In the genomic region with DNA sequence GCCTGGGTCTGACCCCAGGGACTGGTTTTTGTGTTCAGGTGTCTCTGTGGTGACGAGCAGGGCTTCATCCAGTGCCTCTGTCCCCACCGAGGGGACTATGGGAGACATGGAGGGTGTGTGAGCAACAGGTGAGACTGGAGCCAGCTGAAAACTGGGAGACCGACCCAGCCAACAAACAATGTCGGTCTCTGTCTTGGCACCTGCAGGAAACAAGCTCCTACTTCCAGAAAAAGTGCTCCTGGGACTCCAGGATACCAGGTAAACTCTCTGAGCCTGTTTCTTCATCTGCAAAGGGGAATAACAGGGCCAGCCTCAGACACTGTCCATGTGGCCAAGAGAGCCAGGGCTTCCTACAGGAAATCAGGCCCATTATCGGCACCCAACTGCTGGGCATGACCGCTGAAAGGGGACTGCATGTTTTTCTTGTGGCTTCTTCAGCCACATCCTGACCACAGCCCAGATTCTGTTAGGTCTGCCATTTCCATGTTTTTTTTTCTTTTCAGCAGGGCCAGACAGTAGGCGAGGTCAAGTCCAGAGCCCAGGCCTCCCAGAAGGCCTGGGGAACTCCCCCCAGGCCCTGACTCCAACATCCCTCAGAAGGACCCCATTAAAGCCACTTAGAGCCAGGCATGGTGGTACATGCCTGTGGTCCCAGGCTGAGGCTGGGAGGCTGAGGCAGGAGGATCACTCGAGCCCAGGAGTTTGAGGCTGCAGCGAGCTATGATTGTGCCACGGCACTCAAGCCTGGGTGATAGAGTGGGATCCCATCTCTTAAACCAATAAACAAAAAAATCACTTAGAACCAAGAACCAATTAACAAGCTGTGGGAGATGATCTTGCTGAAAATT, we compare ENCODE assay signal across 1 cellular context.
A peak's percentile ranks its signal among the peaks of the same experiment; 100 is the strongest.
TF ChIP-seq lines count a peak whose summit lies in the region.

No MANE protein-coding gene starts in this region.

TF ChIP-seq in K562, 482 proteins besides CTCF, POLR2A, EP300 and RAD21 (continued from another document):
- TF ChIP-seq, protein P1, sequence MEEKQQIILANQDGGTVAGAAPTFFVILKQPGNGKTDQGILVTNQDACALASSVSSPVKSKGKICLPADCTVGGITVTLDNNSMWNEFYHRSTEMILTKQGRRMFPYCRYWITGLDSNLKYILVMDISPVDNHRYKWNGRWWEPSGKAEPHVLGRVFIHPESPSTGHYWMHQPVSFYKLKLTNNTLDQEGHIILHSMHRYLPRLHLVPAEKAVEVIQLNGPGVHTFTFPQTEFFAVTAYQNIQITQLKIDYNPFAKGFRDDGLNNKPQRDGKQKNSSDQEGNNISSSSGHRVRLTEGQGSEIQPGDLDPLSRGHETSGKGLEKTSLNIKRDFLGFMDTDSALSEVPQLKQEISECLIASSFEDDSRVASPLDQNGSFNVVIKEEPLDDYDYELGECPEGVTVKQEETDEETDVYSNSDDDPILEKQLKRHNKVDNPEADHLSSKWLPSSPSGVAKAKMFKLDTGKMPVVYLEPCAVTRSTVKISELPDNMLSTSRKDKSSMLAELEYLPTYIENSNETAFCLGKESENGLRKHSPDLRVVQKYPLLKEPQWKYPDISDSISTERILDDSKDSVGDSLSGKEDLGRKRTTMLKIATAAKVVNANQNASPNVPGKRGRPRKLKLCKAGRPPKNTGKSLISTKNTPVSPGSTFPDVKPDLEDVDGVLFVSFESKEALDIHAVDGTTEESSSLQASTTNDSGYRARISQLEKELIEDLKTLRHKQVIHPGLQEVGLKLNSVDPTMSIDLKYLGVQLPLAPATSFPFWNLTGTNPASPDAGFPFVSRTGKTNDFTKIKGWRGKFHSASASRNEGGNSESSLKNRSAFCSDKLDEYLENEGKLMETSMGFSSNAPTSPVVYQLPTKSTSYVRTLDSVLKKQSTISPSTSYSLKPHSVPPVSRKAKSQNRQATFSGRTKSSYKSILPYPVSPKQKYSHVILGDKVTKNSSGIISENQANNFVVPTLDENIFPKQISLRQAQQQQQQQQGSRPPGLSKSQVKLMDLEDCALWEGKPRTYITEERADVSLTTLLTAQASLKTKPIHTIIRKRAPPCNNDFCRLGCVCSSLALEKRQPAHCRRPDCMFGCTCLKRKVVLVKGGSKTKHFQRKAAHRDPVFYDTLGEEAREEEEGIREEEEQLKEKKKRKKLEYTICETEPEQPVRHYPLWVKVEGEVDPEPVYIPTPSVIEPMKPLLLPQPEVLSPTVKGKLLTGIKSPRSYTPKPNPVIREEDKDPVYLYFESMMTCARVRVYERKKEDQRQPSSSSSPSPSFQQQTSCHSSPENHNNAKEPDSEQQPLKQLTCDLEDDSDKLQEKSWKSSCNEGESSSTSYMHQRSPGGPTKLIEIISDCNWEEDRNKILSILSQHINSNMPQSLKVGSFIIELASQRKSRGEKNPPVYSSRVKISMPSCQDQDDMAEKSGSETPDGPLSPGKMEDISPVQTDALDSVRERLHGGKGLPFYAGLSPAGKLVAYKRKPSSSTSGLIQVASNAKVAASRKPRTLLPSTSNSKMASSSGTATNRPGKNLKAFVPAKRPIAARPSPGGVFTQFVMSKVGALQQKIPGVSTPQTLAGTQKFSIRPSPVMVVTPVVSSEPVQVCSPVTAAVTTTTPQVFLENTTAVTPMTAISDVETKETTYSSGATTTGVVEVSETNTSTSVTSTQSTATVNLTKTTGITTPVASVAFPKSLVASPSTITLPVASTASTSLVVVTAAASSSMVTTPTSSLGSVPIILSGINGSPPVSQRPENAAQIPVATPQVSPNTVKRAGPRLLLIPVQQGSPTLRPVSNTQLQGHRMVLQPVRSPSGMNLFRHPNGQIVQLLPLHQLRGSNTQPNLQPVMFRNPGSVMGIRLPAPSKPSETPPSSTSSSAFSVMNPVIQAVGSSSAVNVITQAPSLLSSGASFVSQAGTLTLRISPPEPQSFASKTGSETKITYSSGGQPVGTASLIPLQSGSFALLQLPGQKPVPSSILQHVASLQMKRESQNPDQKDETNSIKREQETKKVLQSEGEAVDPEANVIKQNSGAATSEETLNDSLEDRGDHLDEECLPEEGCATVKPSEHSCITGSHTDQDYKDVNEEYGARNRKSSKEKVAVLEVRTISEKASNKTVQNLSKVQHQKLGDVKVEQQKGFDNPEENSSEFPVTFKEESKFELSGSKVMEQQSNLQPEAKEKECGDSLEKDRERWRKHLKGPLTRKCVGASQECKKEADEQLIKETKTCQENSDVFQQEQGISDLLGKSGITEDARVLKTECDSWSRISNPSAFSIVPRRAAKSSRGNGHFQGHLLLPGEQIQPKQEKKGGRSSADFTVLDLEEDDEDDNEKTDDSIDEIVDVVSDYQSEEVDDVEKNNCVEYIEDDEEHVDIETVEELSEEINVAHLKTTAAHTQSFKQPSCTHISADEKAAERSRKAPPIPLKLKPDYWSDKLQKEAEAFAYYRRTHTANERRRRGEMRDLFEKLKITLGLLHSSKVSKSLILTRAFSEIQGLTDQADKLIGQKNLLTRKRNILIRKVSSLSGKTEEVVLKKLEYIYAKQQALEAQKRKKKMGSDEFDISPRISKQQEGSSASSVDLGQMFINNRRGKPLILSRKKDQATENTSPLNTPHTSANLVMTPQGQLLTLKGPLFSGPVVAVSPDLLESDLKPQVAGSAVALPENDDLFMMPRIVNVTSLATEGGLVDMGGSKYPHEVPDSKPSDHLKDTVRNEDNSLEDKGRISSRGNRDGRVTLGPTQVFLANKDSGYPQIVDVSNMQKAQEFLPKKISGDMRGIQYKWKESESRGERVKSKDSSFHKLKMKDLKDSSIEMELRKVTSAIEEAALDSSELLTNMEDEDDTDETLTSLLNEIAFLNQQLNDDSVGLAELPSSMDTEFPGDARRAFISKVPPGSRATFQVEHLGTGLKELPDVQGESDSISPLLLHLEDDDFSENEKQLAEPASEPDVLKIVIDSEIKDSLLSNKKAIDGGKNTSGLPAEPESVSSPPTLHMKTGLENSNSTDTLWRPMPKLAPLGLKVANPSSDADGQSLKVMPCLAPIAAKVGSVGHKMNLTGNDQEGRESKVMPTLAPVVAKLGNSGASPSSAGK (IDR thresholded peaks at IDR 0.05): 0 out of 2 replicates have a peak, but pooled peaks have one; percentile 39
- TF ChIP-seq ETV1 (tag; conservative IDR thresholded peaks at IDR 0.05; ENCODE audit: low read depth) (peak; percentile 35; the same call in 1 of the 2 replicates), CREB5 (CRISPR knock-in tag; IDR thresholded peaks at IDR 0.05) (no peak), ZFX (CRISPR knock-in tag; IDR thresholded peaks at IDR 0.05) (peak; percentile 44; the same call in 1 of the 2 replicates), FOXK1 (CRISPR knock-in tag; IDR thresholded peaks at IDR 0.05; ENCODE audit: borderline replicate concordance) (0 out of 2 replicates have a peak, but pooled peaks have one; percentile 37), KDM1A (IDR thresholded peaks at IDR 0.05) (peak in 1 of 2 experiments; percentile 49; a peak in 2 of 4 replicates), CBFA2T3 (IDR thresholded peaks at IDR 0.05) (peak; percentile 27; the same call in 1 of the 2 replicates), GABPA (tag; conservative IDR thresholded peaks at IDR 0.05; ENCODE audit: low read depth) (peak; percentile 32; the same call in 1 of the 2 replicates), ZNF431 (CRISPR knock-in tag; IDR thresholded peaks at IDR 0.05) (no peak), SIN3A (IDR thresholded peaks at IDR 0.05; ENCODE audit: borderline replicate concordance in 2 of 2, control insufficient read depth in 1 of 2, low read depth in 2 of 2, low read length in 2 of 2) (peak in 1 of 2 experiments; percentile 1; a peak in 1 of 4 replicates), FOXA3 (CRISPR knock-in tag; conservative IDR thresholded peaks at IDR 0.05 in 1 of 2, IDR thresholded peaks at IDR 0.05 in 1 of 2) (0 out of 4 replicates have a peak, but pooled peaks of 1 of the 2 experiments have one; percentile 12), DNMT1 (IDR thresholded peaks at IDR 0.05) (peak; percentile 64; the same call in 1 of the 2 replicates), ZNF232 (CRISPR knock-in tag; IDR thresholded peaks at IDR 0.05) (no peak), TCF3 (CRISPR knock-in tag; IDR thresholded peaks at IDR 0.05) (peak; percentile 46), MAFF (IDR thresholded peaks at IDR 0.05; ENCODE audit: low read length) (no peak)
- TF ChIP-seq, protein P2, sequence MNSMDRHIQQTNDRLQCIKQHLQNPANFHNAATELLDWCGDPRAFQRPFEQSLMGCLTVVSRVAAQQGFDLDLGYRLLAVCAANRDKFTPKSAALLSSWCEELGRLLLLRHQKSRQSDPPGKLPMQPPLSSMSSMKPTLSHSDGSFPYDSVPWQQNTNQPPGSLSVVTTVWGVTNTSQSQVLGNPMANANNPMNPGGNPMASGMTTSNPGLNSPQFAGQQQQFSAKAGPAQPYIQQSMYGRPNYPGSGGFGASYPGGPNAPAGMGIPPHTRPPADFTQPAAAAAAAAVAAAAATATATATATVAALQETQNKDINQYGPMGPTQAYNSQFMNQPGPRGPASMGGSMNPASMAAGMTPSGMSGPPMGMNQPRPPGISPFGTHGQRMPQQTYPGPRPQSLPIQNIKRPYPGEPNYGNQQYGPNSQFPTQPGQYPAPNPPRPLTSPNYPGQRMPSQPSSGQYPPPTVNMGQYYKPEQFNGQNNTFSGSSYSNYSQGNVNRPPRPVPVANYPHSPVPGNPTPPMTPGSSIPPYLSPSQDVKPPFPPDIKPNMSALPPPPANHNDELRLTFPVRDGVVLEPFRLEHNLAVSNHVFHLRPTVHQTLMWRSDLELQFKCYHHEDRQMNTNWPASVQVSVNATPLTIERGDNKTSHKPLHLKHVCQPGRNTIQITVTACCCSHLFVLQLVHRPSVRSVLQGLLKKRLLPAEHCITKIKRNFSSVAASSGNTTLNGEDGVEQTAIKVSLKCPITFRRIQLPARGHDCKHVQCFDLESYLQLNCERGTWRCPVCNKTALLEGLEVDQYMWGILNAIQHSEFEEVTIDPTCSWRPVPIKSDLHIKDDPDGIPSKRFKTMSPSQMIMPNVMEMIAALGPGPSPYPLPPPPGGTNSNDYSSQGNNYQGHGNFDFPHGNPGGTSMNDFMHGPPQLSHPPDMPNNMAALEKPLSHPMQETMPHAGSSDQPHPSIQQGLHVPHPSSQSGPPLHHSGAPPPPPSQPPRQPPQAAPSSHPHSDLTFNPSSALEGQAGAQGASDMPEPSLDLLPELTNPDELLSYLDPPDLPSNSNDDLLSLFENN (IDR thresholded peaks at IDR 0.05; ENCODE audit: low read depth in 2 of 2, low read length in 2 of 2): 0 out of 4 replicates have a peak, but pooled peaks of 1 of the 2 experiments have one; percentile 33
- TF ChIP-seq, protein P3, sequence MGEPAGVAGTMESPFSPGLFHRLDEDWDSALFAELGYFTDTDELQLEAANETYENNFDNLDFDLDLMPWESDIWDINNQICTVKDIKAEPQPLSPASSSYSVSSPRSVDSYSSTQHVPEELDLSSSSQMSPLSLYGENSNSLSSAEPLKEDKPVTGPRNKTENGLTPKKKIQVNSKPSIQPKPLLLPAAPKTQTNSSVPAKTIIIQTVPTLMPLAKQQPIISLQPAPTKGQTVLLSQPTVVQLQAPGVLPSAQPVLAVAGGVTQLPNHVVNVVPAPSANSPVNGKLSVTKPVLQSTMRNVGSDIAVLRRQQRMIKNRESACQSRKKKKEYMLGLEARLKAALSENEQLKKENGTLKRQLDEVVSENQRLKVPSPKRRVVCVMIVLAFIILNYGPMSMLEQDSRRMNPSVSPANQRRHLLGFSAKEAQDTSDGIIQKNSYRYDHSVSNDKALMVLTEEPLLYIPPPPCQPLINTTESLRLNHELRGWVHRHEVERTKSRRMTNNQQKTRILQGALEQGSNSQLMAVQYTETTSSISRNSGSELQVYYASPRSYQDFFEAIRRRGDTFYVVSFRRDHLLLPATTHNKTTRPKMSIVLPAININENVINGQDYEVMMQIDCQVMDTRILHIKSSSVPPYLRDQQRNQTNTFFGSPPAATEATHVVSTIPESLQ (CRISPR knock-in tag; IDR thresholded peaks at IDR 0.05): no peak
- TF ChIP-seq, protein P4, sequence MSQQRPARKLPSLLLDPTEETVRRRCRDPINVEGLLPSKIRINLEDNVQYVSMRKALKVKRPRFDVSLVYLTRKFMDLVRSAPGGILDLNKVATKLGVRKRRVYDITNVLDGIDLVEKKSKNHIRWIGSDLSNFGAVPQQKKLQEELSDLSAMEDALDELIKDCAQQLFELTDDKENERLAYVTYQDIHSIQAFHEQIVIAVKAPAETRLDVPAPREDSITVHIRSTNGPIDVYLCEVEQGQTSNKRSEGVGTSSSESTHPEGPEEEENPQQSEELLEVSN (IDR thresholded peaks at IDR 0.05; ENCODE audit: borderline replicate concordance in 1 of 2, extremely low read depth in 1 of 2, insufficient read depth in 1 of 2, insufficient read length in 1 of 2, low read depth in 1 of 2, low read length in 1 of 2, poor library complexity in 1 of 2, severe bottlenecking in 1 of 2): peak in 1 of 2 experiments; percentile 29
